8 cellular contexts compared by ENCODE assay signal in the genomic region with DNA sequence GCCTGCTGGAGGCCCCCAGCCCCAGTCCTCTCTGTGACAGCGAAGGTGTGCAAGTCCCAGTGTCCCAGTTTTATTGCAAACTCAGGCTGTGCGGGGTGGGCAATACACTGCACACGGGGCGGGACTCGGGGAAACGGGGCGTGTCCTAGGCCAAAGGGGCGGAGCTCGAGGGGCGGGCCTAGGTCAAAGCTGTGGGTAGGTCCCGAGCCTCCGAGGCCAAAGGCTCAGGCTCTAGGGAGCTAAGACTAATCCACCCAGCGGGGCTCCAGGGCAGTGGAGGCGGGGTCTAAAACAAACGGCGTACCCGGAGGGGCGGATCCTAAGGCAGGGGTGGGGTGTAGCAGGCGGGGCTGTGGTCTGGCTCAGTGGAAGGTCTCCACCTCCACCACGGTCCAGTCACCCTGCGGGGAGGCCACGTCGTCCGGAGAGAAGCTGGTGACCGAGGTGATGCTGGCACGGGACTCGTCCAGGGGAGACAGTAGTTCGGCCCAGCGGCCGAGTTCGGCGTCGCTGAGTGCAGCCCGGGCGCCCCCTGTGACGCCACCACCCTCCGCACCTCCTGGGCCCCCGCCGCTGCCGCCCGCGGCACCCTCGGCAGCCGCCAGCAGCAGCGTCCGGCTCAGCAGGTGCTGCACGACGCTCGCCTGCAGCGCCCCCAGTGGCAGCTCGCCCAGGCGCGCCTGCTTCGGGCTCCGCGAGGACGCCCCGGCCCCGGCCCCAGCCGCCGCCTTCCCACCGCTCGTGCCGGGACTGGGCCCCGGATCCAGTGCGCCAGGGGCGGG. TPM values are rescaled to one million over a fixed set of nuclear protein-coding genes. Genes with fewer than 3 reads are reported as not detected.
A peak's percentile ranks its signal among the peaks of the same experiment; 100 is the strongest.
DNase-seq lines count a peak whose midpoint lies in the region; ATAC-seq and TF ChIP-seq lines count a peak whose summit lies in the region.

No MANE protein-coding gene starts in this region.

- TF ChIP-seq CTCF in GM23338 (conservative IDR thresholded peaks at IDR 0.05; ENCODE audit: low read depth in 2 of 2) (peak; percentile 50 to 76), LNCAP (IDR thresholded peaks at IDR 0.05) (peak; percentile 67), coronary artery (IDR thresholded peaks at IDR 0.05) (peak; percentile 83), lung (IDR thresholded peaks at IDR 0.05; ENCODE audit: control extremely low read depth, extremely low read depth) (peak; percentile 52)

- peaks cover 5% of the 10 kb centered on the region; the same call in 2 of the 3 replicates for H3K36me3 Mint-ChIP-seq in GM23338 (ENCODE audit: low read depth)
- no peaks in the 10 kb centered on the region for H3K36me3 Mint-ChIP-seq in activated CD4-positive, alpha-beta T cell treated with anti-CD3 and anti-CD28 coated beads for 36 hours (ENCODE audit: low read depth)

- H3K4me3 ChIP-seq in GM23338 (peak overlapping the region; percentile 66), coronary artery (peak overlapping the region; percentile 61), lung (no peak overlapping the region)

- intact Hi-C loops in activated CD4-positive, alpha-beta T cell treated with anti-CD3 and anti-CD28 coated beads for 36 hours (cut with DNase I, micrococcal nuclease), result loop anchor here (1.0 to 2.0 kb wide), 12 partner anchors 34 to 544 kb away; a partner anchor contains a TSS

- peaks cover 70% of the 10 kb centered on the region for H3K27me3 Mint-ChIP-seq in GM23338 (ENCODE audit: insufficient read depth, low read depth, poor library complexity)
- peaks cover 29% of the 10 kb centered on the region for H3K27me3 Mint-ChIP-seq in activated CD4-positive, alpha-beta T cell treated with anti-CD3 and anti-CD28 coated beads for 36 hours

- no peaks in the 10 kb centered on the region for H3K9me2 ChIP-seq in GM23338 (ENCODE audit: insufficient read depth)

- H3K27ac Mint-ChIP-seq in GM23338, result no peak overlapping the region; the same call in 1 of the 2 replicates
- peak overlapping the region; percentile 51 for H3K27ac Mint-ChIP-seq in activated CD4-positive, alpha-beta T cell treated with anti-CD3 and anti-CD28 coated beads for 36 hours

- peak overlapping the region; percentile 67 for H3K4me3 Mint-ChIP-seq in GM23338
- peak overlapping the region; percentile 70 for H3K4me3 Mint-ChIP-seq in activated CD4-positive, alpha-beta T cell treated with anti-CD3 and anti-CD28 coated beads for 36 hours

- 3 to 5% methylated on average over 43 to 67 of the region's 67 CpGs for WGBS in lung, 2 donors

- no peaks in the 10 kb centered on the region for H4K20me1 ChIP-seq in GM23338 (replicated peaks; ENCODE audit: insufficient read depth)

- H3K4me1 ChIP-seq in GM23338 (ENCODE audit: insufficient read depth) (peaks cover 23% of the 10 kb centered on the region; the same call in 1 of the 2 replicates), lung (ENCODE audit: control insufficient read depth in 2 of 2, insufficient read depth in 2 of 2, low read length in 2 of 2) (peaks cover 0 to 26% of the 10 kb centered on the region in 2 donors)

- POLR2A ChIA-PET in activated CD4-positive, alpha-beta T cell treated with anti-CD3 and anti-CD28 coated beads for 36 hours (lab: Charles Lee), result interaction anchor here (0.6 to 1.8 kb wide), 4 partner anchors 52 to 521 kb away, joined by 3 to 8 read pairs (median 3); a partner anchor contains a TSS

- peaks cover 28% of the 10 kb centered on the region for H3K4me1 Mint-ChIP-seq in GM23338
- H3K4me1 Mint-ChIP-seq in activated CD4-positive, alpha-beta T cell treated with anti-CD3 and anti-CD28 coated beads for 36 hours, result peaks cover 47% of the 10 kb centered on the region

- peak; percentile 91 for DNase-seq in ELF-1 (ENCODE audit: low read depth, low spot score)
- peak; percentile 97 for DNase-seq in GM23338 (ENCODE audit: low spot score)
- DNase-seq in activated CD4-positive, alpha-beta T cell treated with anti-CD3 and anti-CD28 coated beads for 36 hours, result peak; percentile 92
- DNase-seq in coronary artery (ENCODE audit: low spot score), result no peak
- DNase-seq in lung (ENCODE audit: low spot score), result peak; percentile 66
- peak; percentile 55 to 68 (median 66) for DNase-seq in stimulated activated CD4-positive, alpha-beta T cell treated with anti-CD3 and anti-CD28 coated beads, TNF-alpha, amount 100 ng/mL, for 48 hours (ENCODE audit: low read depth in 3 of 3)
- no peak for DNase-seq in COR-L47 (lab: John Stamatoyannopoulos, UW)

- CTCF ChIA-PET in activated CD4-positive, alpha-beta T cell treated with anti-CD3 and anti-CD28 coated beads for 36 hours (lab: Charles Lee), result interaction anchor here (0.7 to 2.5 kb wide), 19 partner anchors 11 to 771 kb away, joined by 3 to 32 read pairs (median 4); a partner anchor contains a TSS

- ATAC-seq in GM23338 (peak; percentile 29), lung (ENCODE audit: insufficient read depth, low FRiP score) (peak; percentile 73)
- peak; percentile 75 for ATAC-seq in activated CD4-positive, alpha-beta T cell treated with anti-CD3 and anti-CD28 coated beads for 36 hours

- H3K9me3 Mint-ChIP-seq in GM23338, result no peaks in the 10 kb centered on the region
- H3K9me3 Mint-ChIP-seq in activated CD4-positive, alpha-beta T cell treated with anti-CD3 and anti-CD28 coated beads for 36 hours (ENCODE audit: low read depth), result no peaks in the 10 kb centered on the region

- H2AFZ ChIP-seq in GM23338, result 0 out of 2 replicates have a peak overlapping the region, but pooled peaks have one; percentile 43

- H3K27ac ChIP-seq in GM23338 (ENCODE audit: low read depth) (no peak overlapping the region), coronary artery (peak overlapping the region in 1 of 2 donors; percentile 44), lung (ENCODE audit: low read depth in 1 of 2, low read length in 1 of 2) (peak overlapping the region in 1 of 2 donors; percentile 71)

- H3K4me2 ChIP-seq in GM23338, result peak overlapping the region; percentile 91

- no peaks in the 10 kb centered on the region for H3K79me2 ChIP-seq in GM23338 (replicated peaks; ENCODE audit: insufficient read depth)

- H3K36me3 ChIP-seq in GM23338 (ENCODE audit: insufficient read depth) (no peaks in the 10 kb centered on the region), lung (ENCODE audit: control insufficient read depth in 2 of 2, insufficient read depth in 2 of 2, low read length in 2 of 2) (no peaks in the 10 kb centered on the region)

- H3K9me3 ChIP-seq in lung (ENCODE audit: control insufficient read depth in 2 of 2, insufficient read depth in 1 of 2, low read length in 1 of 2), result peaks cover 0 to 1% of the 10 kb centered on the region in 2 donors

- H3K27me3 ChIP-seq in GM23338 (ENCODE audit: insufficient read depth) (peaks cover 58% of the 10 kb centered on the region), lung (ENCODE audit: control insufficient read depth, insufficient read depth) (no peaks in the 10 kb centered on the region)

- peaks cover 13% of the 10 kb centered on the region; the same call in 1 of the 2 replicates for H3F3A ChIP-seq in GM23338 (replicated peaks; ENCODE audit: low read depth)

TF ChIP-seq in GM23338, 12 proteins besides CTCF, POLR2A, EP300 and RAD21 (continues in another document):
- TF ChIP-seq JUNB (IDR thresholded peaks at IDR 0.05; ENCODE audit: unreplicated experiment), result no peak
- TF ChIP-seq STAT1 (IDR thresholded peaks at IDR 0.05; ENCODE audit: unreplicated experiment), result no peak
- no peak for TF ChIP-seq POLR2AphosphoS5 (IDR thresholded peaks at IDR 0.05; ENCODE audit: low read depth)

RNA-seq across cellular contexts. Expression of a gene that starts 5.3 kb away (rescaled TPM):
- 12.1 and 17.6 TPM in 2 replicates for total RNA-seq in GM23338 (2014; rRNA removed; shearing (Covaris generic))
- polyA plus RNA-seq in GM23338 (2016; fragmentation: Nextera tagmentation; extraction: Ambion mirVana) (17.9 and 22.3 TPM in 2 replicates), lung (under 1 TPM; 0.30 to 0.89 TPM)
- total RNA-seq in activated CD4-positive, alpha-beta T cell treated with anti-CD3 and anti-CD28 coated beads for 36 hours, result under 1 TPM; 0.09 to 0.14 TPM
- total RNA-seq in lung, result 1 to 10 TPM; 1.3 to 3.4 TPM

RNA-seq across cellular contexts. Expression of a gene that starts 19.4 kb away (rescaled TPM):
- 4.5 and 4.8 TPM in 2 replicates for total RNA-seq in GM23338 (2014; rRNA removed; shearing (Covaris generic))
- 0.29 and 1.3 TPM in 2 replicates for polyA plus RNA-seq in GM23338 (2016; fragmentation: Nextera tagmentation; extraction: Ambion mirVana)
- total RNA-seq in activated CD4-positive, alpha-beta T cell treated with anti-CD3 and anti-CD28 coated beads for 36 hours, result not detected
- total RNA-seq in lung, result 1 to 10 TPM; 5.9 to 8.6 TPM
- polyA plus RNA-seq in lung, result 1 to 10 TPM; 3.7 to 4.6 TPM

RNA-seq across cellular contexts. Expression of a gene that starts 34.8 kb away (rescaled TPM):
- total RNA-seq in GM23338 (2014; rRNA removed; shearing (Covaris generic)), result 22.6 and 23.2 TPM in 2 replicates
- polyA plus RNA-seq in GM23338 (2016; fragmentation: Nextera tagmentation; extraction: Ambion mirVana), result 11.3 and 12.2 TPM in 2 replicates
- 10 to 100 TPM; 32.2 to 33.7 TPM for total RNA-seq in activated CD4-positive, alpha-beta T cell treated with anti-CD3 and anti-CD28 coated beads for 36 hours
- total RNA-seq in lung, result 10 to 100 TPM; 17.8 to 28.7 TPM
- polyA plus RNA-seq in lung, result 10 to 100 TPM; 18.1 to 41.7 TPM

RNA-seq across cellular contexts. Expression of a gene that starts 38.8 kb away (rescaled TPM):
- 14.0 and 16.2 TPM in 2 replicates for total RNA-seq in GM23338 (2014; rRNA removed; shearing (Covaris generic))
- 4.3 and 4.5 TPM in 2 replicates for polyA plus RNA-seq in GM23338 (2016; fragmentation: Nextera tagmentation; extraction: Ambion mirVana)
- 1 to 10 TPM; 4.8 to 5.9 TPM for total RNA-seq in activated CD4-positive, alpha-beta T cell treated with anti-CD3 and anti-CD28 coated beads for 36 hours
- total RNA-seq in lung, result 10 to 100 TPM; 10.7 to 18.6 TPM
- polyA plus RNA-seq in lung, result 10 to 100 TPM; 12.3 to 12.9 TPM

RNA-seq across cellular contexts. Expression of a gene that starts 45.8 kb away (rescaled TPM):
- total RNA-seq in GM23338 (2014; rRNA removed; shearing (Covaris generic)), result 1.7 and 5.6 TPM in 2 replicates
- polyA plus RNA-seq in GM23338 (2016; fragmentation: Nextera tagmentation; extraction: Ambion mirVana) (6.2 and 7.0 TPM in 2 replicates), lung (under 1 TPM in 1 of 2 donors, not detected in 1; 0.25 TPM)
- 1 to 10 TPM; 2.6 to 3.2 TPM for total RNA-seq in activated CD4-positive, alpha-beta T cell treated with anti-CD3 and anti-CD28 coated beads for 36 hours
- total RNA-seq in lung, result under 1 TPM in 1 of 2 donors, not detected in 1; 0.77 TPM

Comparison
In these comparisons a context has a peak if more than half of its experiments do, and no peak if none do; other contexts are left out.
1. DNase-seq: peak in ELF-1 (single experiment), GM23338 (single experiment), activated CD4-positive, alpha-beta T cell treated with anti-CD3 and anti-CD28 coated beads for 36 hours (single experiment), lung (single experiment) and stimulated activated CD4-positive, alpha-beta T cell treated with anti-CD3 and anti-CD28 coated beads, TNF-alpha, amount 100 ng/mL, for 48 hours (3 of 3); none in coronary artery (single experiment) and COR-L47 (single experiment).
2. Peak in every context shown above with its lines, with median percentiles within 50 percentile points of each other: ATAC-seq and CTCF ChIP-seq.